1 cellular context compared by ENCODE assay signal in genomic region chr5:139481122-139481533, GRCh38.
A peak's percentile ranks its signal among the peaks of the same experiment; 100 is the strongest.
TF ChIP-seq lines count a peak whose summit lies in the region.

No MANE protein-coding gene starts in this region.

TF ChIP-seq in K562, 482 proteins besides CTCF, POLR2A, EP300 and RAD21:
- TF ChIP-seq ATF3 (IDR thresholded peaks at IDR 0.05) (peak; percentile 12; the same call in 1 of the 2 replicates), ATF3 (CRISPR knock-in tag; conservative IDR thresholded peaks at IDR 0.05) (no peak), ELK1 (CRISPR knock-in tag; IDR thresholded peaks at IDR 0.05) (no peak), POLR2G (IDR thresholded peaks at IDR 0.05; ENCODE audit: low read depth, low read length) (peak; percentile 57), ZNF316 (IDR thresholded peaks at IDR 0.05) (no peak), ZNF140 (CRISPR knock-in tag; IDR thresholded peaks at IDR 0.05) (no peak), FOXA3 (CRISPR knock-in tag; conservative IDR thresholded peaks at IDR 0.05 in 1 of 2, IDR thresholded peaks at IDR 0.05 in 1 of 2) (0 out of 4 replicates have a peak, but pooled peaks of 1 of the 2 experiments have one; percentile 50), PKNOX1 (IDR thresholded peaks at IDR 0.05) (peak; percentile 80), CTBP1 (IDR thresholded peaks at IDR 0.05; ENCODE audit: borderline replicate concordance) (peak; percentile 72; the same call in 1 of the 2 replicates), MAX (CRISPR knock-in tag; IDR thresholded peaks at IDR 0.05) (0 out of 2 replicates have a peak, but pooled peaks have one; percentile 12), RCOR1 (IDR thresholded peaks at IDR 0.05; ENCODE audit: borderline replicate concordance in 1 of 2, low read depth in 2 of 2, low read length in 2 of 2) (0 out of 4 replicates have a peak, but pooled peaks of 1 of the 2 experiments have one; percentile 32), ZNF311 (CRISPR knock-in tag; IDR thresholded peaks at IDR 0.05) (no peak), RBFOX2 (IDR thresholded peaks at IDR 0.05; ENCODE audit: low read depth, low read length) (peak; percentile 65), VEZF1 (CRISPR knock-in tag; IDR thresholded peaks at IDR 0.05) (peak; percentile 62; the same call in 1 of the 2 replicates), NR1H2 (CRISPR knock-in tag; IDR thresholded peaks at IDR 0.05) (0 out of 2 replicates have a peak, but pooled peaks have one; percentile 20)
